ENCODE assay signal across 1 cellular context in genomic region chr7:138221388-138221787, GRCh38.
A peak's percentile ranks its signal among the peaks of the same experiment; 100 is the strongest.
TF ChIP-seq lines count a peak whose summit lies in the region.

No MANE protein-coding gene starts in this region.

TF ChIP-seq in HepG2, 621 proteins besides CTCF, POLR2A, EP300 and RAD21:
- TF ChIP-seq ZNF431 (CRISPR knock-in tag; IDR thresholded peaks at IDR 0.05; ENCODE audit: borderline replicate concordance, low read depth) = peak; percentile 99
- TF ChIP-seq, protein P1, sequence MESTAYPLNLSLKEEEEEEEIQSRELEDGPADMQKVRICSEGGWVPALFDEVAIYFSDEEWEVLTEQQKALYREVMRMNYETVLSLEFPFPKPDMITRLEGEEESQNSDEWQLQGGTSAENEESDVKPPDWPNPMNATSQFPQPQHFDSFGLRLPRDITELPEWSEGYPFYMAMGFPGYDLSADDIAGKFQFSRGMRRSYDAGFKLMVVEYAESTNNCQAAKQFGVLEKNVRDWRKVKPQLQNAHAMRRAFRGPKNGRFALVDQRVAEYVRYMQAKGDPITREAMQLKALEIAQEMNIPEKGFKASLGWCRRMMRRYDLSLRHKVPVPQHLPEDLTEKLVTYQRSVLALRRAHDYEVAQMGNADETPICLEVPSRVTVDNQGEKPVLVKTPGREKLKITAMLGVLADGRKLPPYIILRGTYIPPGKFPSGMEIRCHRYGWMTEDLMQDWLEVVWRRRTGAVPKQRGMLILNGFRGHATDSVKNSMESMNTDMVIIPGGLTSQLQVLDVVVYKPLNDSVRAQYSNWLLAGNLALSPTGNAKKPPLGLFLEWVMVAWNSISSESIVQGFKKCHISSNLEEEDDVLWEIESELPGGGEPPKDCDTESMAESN (CRISPR knock-in tag; conservative IDR thresholded peaks at IDR 0.05) = 0 out of 2 replicates have a peak, but pooled peaks have one; percentile 33
